In genomic region chr10:97737770-97738265, GRCh38 we compare ENCODE assay signal across 8 cellular contexts. TPM values are rescaled to one million over a fixed set of nuclear protein-coding genes. Genes with fewer than 3 reads are reported as not detected.
DNase-seq lines count a peak whose midpoint lies in the region; ATAC-seq and TF ChIP-seq lines count a peak whose summit lies in the region.

No MANE protein-coding gene starts in this region.

- H3K27ac ChIP-seq in KMS-11 (peak overlapping the region; percentile 61; the same call in 1 of the 2 replicates), ovary (no peak overlapping the region)

- H3K36me3 ChIP-seq in KMS-11 (ENCODE audit: insufficient read depth), result no peaks in the 10 kb centered on the region; the same call in 1 of the 2 replicates
- no peaks in the 10 kb centered on the region for H3K36me3 ChIP-seq in ovary

- TF ChIP-seq POLR2A in ovary (IDR thresholded peaks at IDR 0.05), result no peak

- peaks cover 38% of the 10 kb centered on the region for H3K79me2 ChIP-seq in KMS-11 (ENCODE audit: insufficient read depth, low read depth)

- peak overlapping the region; percentile 85 for H2AFZ ChIP-seq in KMS-11 (ENCODE audit: low read depth)

- H3K4me1 Mint-ChIP-seq in activated T-cell treated with anti-CD3 and anti-CD28 coated beads, Interleukin-2, amount 50 U/mL, for 72 hours (ENCODE audit: low read depth), result peaks cover 52% of the 10 kb centered on the region
- peaks cover 42 to 46% of the 10 kb centered on the region in 2 donors for H3K4me1 Mint-ChIP-seq in effector memory CD8-positive, alpha-beta T cell (ENCODE audit: low read depth in 2 of 2)

- DNase-seq in activated T-cell treated with anti-CD3 and anti-CD28 coated beads, Interleukin-2, amount 50 U/mL, for 72 hours, result peak in 1 of 2 donors; percentile 9
- no peak for DNase-seq in activated T-cell treated with anti-CD3 and anti-CD28 coated beads, Interleukin-2, amount 50 U/mL, for 1 hour
- no peak for DNase-seq in effector memory CD8-positive, alpha-beta T cell
- DNase-seq in ovary, result no peak
- no peak for DNase-seq in activated CD4-positive, CD25-positive, alpha-beta regulatory T cell (lab: John Stamatoyannopoulos, UW)
- no peak for DNase-seq in NCI-H1105 (lab: John Stamatoyannopoulos, UW)
- no peak for DNase-seq in cerebellar cortex (ENCODE audit: low spot score)

- WGBS in ovary, 3 donors, result 21 to 26% (median 23%) methylated on average over 14 of the region's 14 CpGs

- H3K9ac ChIP-seq in KMS-11, result peak overlapping the region; percentile 86

- intact Hi-C loops in ovary (cut with DNase I), result loop anchor here in 1 of 4 donors (10.0 kb wide), 1 partner anchor 63 kb away; no protein-coding TSS in a partner anchor

- H3K4me3 ChIP-seq in KMS-11 (IDR thresholded peaks at IDR 0.05; ENCODE audit: insufficient read depth, low read depth, low read length), result peak overlapping the region; percentile 64
- H3K4me3 ChIP-seq in ovary, result peak overlapping the region; percentile 68

- no peaks in the 10 kb centered on the region for H4K20me1 ChIP-seq in KMS-11 (ENCODE audit: insufficient read depth)

- peak; percentile 28 to 45 for ATAC-seq in activated T-cell treated with anti-CD3 and anti-CD28 coated beads, Interleukin-2, amount 50 U/mL, for 72 hours (replicated peaks in 1 of 2)
- ATAC-seq in effector memory CD8-positive, alpha-beta T cell (replicated peaks), result no peak

- TF ChIP-seq EP300 in ovary (IDR thresholded peaks at IDR 0.05), result no peak

- H3K9me3 Mint-ChIP-seq in activated T-cell treated with anti-CD3 and anti-CD28 coated beads, Interleukin-2, amount 50 U/mL, for 72 hours, result peaks cover 0 to 8% of the 10 kb centered on the region in 2 donors
- no peaks in the 10 kb centered on the region for H3K9me3 Mint-ChIP-seq in effector memory CD8-positive, alpha-beta T cell

- no peaks in the 10 kb centered on the region for H3K9me3 ChIP-seq in ovary

- H3K4me2 ChIP-seq in KMS-11, result peak overlapping the region; percentile 90

- peak overlapping the region; percentile 95 for H3K27ac Mint-ChIP-seq in activated T-cell treated with anti-CD3 and anti-CD28 coated beads, Interleukin-2, amount 50 U/mL, for 72 hours
- peak overlapping the region; percentile 97 to 98 for H3K27ac Mint-ChIP-seq in effector memory CD8-positive, alpha-beta T cell

- TF ChIP-seq CTCF in KMS-11 (conservative IDR thresholded peaks at IDR 0.05; ENCODE audit: low read depth, low read length) (no peak), ovary (IDR thresholded peaks at IDR 0.05) (no peak)

- no peaks in the 10 kb centered on the region for H3K27me3 ChIP-seq in KMS-11 (ENCODE audit: insufficient read depth, low read depth)
- H3K27me3 ChIP-seq in ovary, result no peaks in the 10 kb centered on the region

- no peaks in the 10 kb centered on the region for H3K27me3 Mint-ChIP-seq in activated T-cell treated with anti-CD3 and anti-CD28 coated beads, Interleukin-2, amount 50 U/mL, for 72 hours (ENCODE audit: low read depth)
- no peaks in the 10 kb centered on the region for H3K27me3 Mint-ChIP-seq in effector memory CD8-positive, alpha-beta T cell

- H3K36me3 Mint-ChIP-seq in activated T-cell treated with anti-CD3 and anti-CD28 coated beads, Interleukin-2, amount 50 U/mL, for 72 hours (ENCODE audit: insufficient read depth in 2 of 2), result peaks cover 17 to 18% of the 10 kb centered on the region in 2 donors
- H3K36me3 Mint-ChIP-seq in effector memory CD8-positive, alpha-beta T cell (ENCODE audit: insufficient read depth), result peaks cover 28% of the 10 kb centered on the region

- H3K4me1 ChIP-seq in KMS-11 (ENCODE audit: low read depth, poor library complexity, severe bottlenecking) (peaks cover 13% of the 10 kb centered on the region), ovary (ENCODE audit: insufficient read depth) (peaks cover 3% of the 10 kb centered on the region)

- peak overlapping the region; percentile 94 to 99 for H3K4me3 Mint-ChIP-seq in activated T-cell treated with anti-CD3 and anti-CD28 coated beads, Interleukin-2, amount 50 U/mL, for 72 hours
- peak overlapping the region; percentile 92 to 94 for H3K4me3 Mint-ChIP-seq in effector memory CD8-positive, alpha-beta T cell

RNA-seq across cellular contexts. Expression of gene ZFYVE27, which starts 0.9 kb away (rescaled TPM):
- total RNA-seq in activated T-cell treated with anti-CD3 and anti-CD28 coated beads, Interleukin-2, amount 50 U/mL, for 72 hours, result 10 to 100 TPM; 33.7 to 40.0 TPM
- 10 to 100 TPM; 20.8 to 30.1 (median 25.8) TPM for total RNA-seq in ovary
- polyA plus RNA-seq in ovary, result 10 to 100 TPM; 14.4 to 23.5 TPM

RNA-seq across cellular contexts. Expression of gene MARVELD1, which starts 24.3 kb away (rescaled TPM):
- 1 to 10 TPM; 1.5 to 1.9 TPM for total RNA-seq in activated T-cell treated with anti-CD3 and anti-CD28 coated beads, Interleukin-2, amount 50 U/mL, for 72 hours
- total RNA-seq in ovary, result 10 to 100 TPM; 16.2 to 58.5 (median 40.2) TPM
- polyA plus RNA-seq in ovary, result 10 to 100 TPM; 31.0 to 55.4 TPM

RNA-seq across cellular contexts. Expression of gene SFRP5, which starts 34.0 kb away (rescaled TPM):
- not detected for total RNA-seq in activated T-cell treated with anti-CD3 and anti-CD28 coated beads, Interleukin-2, amount 50 U/mL, for 72 hours
- 1 to 10 TPM in 1 of 7 donors, under 1 TPM in 4, not detected in 2; 0.18 to 3.0 (median 0.41) TPM for total RNA-seq in ovary
- polyA plus RNA-seq in ovary, result under 1 TPM; 0.28 to 0.48 TPM

RNA-seq across cellular contexts. Expression of gene AVPI1, which starts 50.8 kb away (rescaled TPM):
- total RNA-seq in activated T-cell treated with anti-CD3 and anti-CD28 coated beads, Interleukin-2, amount 50 U/mL, for 72 hours, result 1 to 10 TPM; 1.8 to 5.3 TPM
- total RNA-seq in ovary, result 100 to 1,000 TPM in 2 of 7 donors, 10 to 100 TPM in 5; 12.0 to 139 (median 31.8) TPM
- 10 to 100 TPM; 18.2 to 20.8 TPM for polyA plus RNA-seq in ovary

Comparison
In these comparisons a context has a peak if more than half of its experiments do, and no peak if none do; other contexts are left out.
1. RNA of gene MARVELD1, which starts 24.3 kb away (total RNA-seq): 16.2 to 58.5 TPM in ovary; 1.5 to 1.9 TPM in activated T-cell treated with anti-CD3 and anti-CD28 coated beads, Interleukin-2, amount 50 U/mL, for 72 hours; every median in the first group is over 4 times any median in the second.